In genomic region chr2:99354825-99355224, GRCh38 we compare ENCODE assay signal across 1 cellular context. TPM values are rescaled to one million over a fixed set of nuclear protein-coding genes. Genes with fewer than 3 reads are reported as not detected.
"Had no signal": no experiment of that assay in that cellular context is flagged by ENCODE, and none has a peak within 500 bp of the region (broad histone marks: within the 10 kb centered on the region; RNA-seq: fewer than 3 reads in every experiment).

No MANE protein-coding gene starts in this region.

RNA-seq across cellular contexts. Expression of gene LYG1, which starts 53.8 kb away (rescaled TPM):
- total RNA-seq: Right ventricle myocardium superior had no signal
